Comparison of ENCODE assay signal across 29 cellular contexts in genomic region chr12:80745851-80746250, GRCh38. TPM values are rescaled to one million over a fixed set of nuclear protein-coding genes. Genes with fewer than 3 reads are reported as not detected.
"Had no signal": no experiment of that assay in that cellular context is flagged by ENCODE, and none has a peak within 500 bp of the region (broad histone marks: within the 10 kb centered on the region; RNA-seq: fewer than 3 reads in every experiment).

No MANE protein-coding gene starts in this region.

- DNase-seq: activated B cell treated with CpG ODN at 0.5 μM for 24 hours; activated CD4-positive, alpha-beta T cell treated with anti-CD3 and anti-CD28 coated beads for 1 hour; activated CD4-positive, alpha-beta T cell treated with anti-CD3 and anti-CD28 coated beads, Interleukin-2, amount 10 ng/mL, durations not matched to agents 24 days and 14 days; activated CD4-positive, alpha-beta T cell treated with anti-CD3 and anti-CD28 coated beads, Interleukin-2, amount 50 U/mL, for 48 hours; activated CD8-positive, alpha-beta memory T cell treated with anti-CD3 and anti-CD28 coated beads, Interleukin-2, amount 10 ng/mL, durations not matched to agents 7 days and 5 days; activated gamma-delta T cell; activated naive CD4-positive, alpha-beta T cell treated with anti-CD3 and anti-CD28 coated beads, Interleukin-2, amount 10 ng/mL, durations not matched to agents 7 days and 5 days; activated naive CD8-positive, alpha-beta T cell treated with anti-CD3 and anti-CD28 coated beads for 36 hours; activated T-cell treated with anti-CD3 and anti-CD28 coated beads, Interleukin-2, amount 50 U/mL, for 48 hours; adrenal gland; aorta; central memory CD4-positive, alpha-beta T cell; Kasumi-1; NCI-H1105 treated with DMSO at 0.1 percent for 48 hours; NCI-H1436 treated with DMSO at 0.1 percent for 48 hours; NCI-H2029; NCI-H2107; NCI-H345; NCI-H510A; NCI-H526 treated with DMSO at 0.1 percent for 48 hours; T-cell; T-helper 2 cell; T1000 had no signal

- H3K27ac ChIP-seq: adrenal gland, SK-N-MC had no signal

- H3K4me3 ChIP-seq: adrenal gland, SK-N-MC had no signal

- H3K4me1 ChIP-seq: adrenal gland had no signal

- H3K36me3 ChIP-seq: adrenal gland had no signal

- ATAC-seq: activated CD8-positive, alpha-beta memory T cell treated with anti-CD3 and anti-CD28 coated beads, Interleukin-2, amount 10 ng/mL, durations not matched to agents 7 days and 5 days; activated T-helper 17 cell treated with anti-CD3 and anti-CD28 coated beads, Interleukin-2, amount 50 U/mL, for 72 hours; T-cell had no signal

- H3K27me3 ChIP-seq: adrenal gland had no signal

- FAIRE-seq: bronchial epithelial cell, TTC549 had no signal

- H3K9me3 ChIP-seq: adrenal gland had no signal

RNA-seq across cellular contexts. Expression of gene MYF5, which starts 29.1 kb away (rescaled TPM):
- total RNA-seq: activated B cell treated with CpG ODN at 0.5 μM for 24 hours; activated CD4-positive, alpha-beta T cell treated with anti-CD3 and anti-CD28 coated beads, Interleukin-2, amount 10 ng/mL, durations not matched to agents 24 days and 14 days; activated CD8-positive, alpha-beta memory T cell treated with anti-CD3 and anti-CD28 coated beads, Interleukin-2, amount 10 ng/mL, durations not matched to agents 7 days and 5 days; activated naive CD8-positive, alpha-beta T cell treated with anti-CD3 and anti-CD28 coated beads for 36 hours; activated T-helper 17 cell treated with anti-CD3 and anti-CD28 coated beads, Interleukin-2, amount 50 U/mL, for 72 hours; adrenal gland; aorta; bronchial epithelial cell; OCI-LY7; RPMI7951; T-cell had no signal
- polyA plus RNA-seq: adrenal gland, aorta had no signal

RNA-seq across cellular contexts. Expression of gene MYF6, which starts 38.4 kb away (rescaled TPM):
- total RNA-seq: activated B cell treated with CpG ODN at 0.5 μM for 24 hours; activated CD4-positive, alpha-beta T cell treated with anti-CD3 and anti-CD28 coated beads, Interleukin-2, amount 10 ng/mL, durations not matched to agents 24 days and 14 days; activated CD8-positive, alpha-beta memory T cell treated with anti-CD3 and anti-CD28 coated beads, Interleukin-2, amount 10 ng/mL, durations not matched to agents 7 days and 5 days; activated naive CD8-positive, alpha-beta T cell treated with anti-CD3 and anti-CD28 coated beads for 36 hours; activated T-helper 17 cell treated with anti-CD3 and anti-CD28 coated beads, Interleukin-2, amount 50 U/mL, for 72 hours; aorta; bronchial epithelial cell; OCI-LY7; RPMI7951; T-cell had no signal
- polyA plus RNA-seq: aorta had no signal
